1 cellular context compared by ENCODE assay signal in the genomic region with DNA sequence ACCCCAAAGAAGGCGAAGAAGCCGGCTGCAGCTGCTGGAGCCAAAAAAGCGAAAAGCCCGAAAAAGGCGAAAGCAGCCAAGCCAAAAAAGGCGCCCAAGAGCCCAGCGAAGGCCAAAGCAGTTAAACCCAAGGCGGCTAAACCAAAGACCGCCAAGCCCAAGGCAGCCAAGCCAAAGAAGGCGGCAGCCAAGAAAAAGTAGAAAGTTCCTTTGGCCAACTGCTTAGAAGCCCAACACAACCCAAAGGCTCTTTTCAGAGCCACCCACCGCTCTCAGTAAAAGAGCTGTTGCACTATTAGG.
TF ChIP-seq lines count a peak whose summit lies in the region.

No MANE protein-coding gene starts in this region.

TF ChIP-seq in K562, 482 proteins besides CTCF, POLR2A, EP300 and RAD21 (continued from another document):
- TF ChIP-seq, protein P1, sequence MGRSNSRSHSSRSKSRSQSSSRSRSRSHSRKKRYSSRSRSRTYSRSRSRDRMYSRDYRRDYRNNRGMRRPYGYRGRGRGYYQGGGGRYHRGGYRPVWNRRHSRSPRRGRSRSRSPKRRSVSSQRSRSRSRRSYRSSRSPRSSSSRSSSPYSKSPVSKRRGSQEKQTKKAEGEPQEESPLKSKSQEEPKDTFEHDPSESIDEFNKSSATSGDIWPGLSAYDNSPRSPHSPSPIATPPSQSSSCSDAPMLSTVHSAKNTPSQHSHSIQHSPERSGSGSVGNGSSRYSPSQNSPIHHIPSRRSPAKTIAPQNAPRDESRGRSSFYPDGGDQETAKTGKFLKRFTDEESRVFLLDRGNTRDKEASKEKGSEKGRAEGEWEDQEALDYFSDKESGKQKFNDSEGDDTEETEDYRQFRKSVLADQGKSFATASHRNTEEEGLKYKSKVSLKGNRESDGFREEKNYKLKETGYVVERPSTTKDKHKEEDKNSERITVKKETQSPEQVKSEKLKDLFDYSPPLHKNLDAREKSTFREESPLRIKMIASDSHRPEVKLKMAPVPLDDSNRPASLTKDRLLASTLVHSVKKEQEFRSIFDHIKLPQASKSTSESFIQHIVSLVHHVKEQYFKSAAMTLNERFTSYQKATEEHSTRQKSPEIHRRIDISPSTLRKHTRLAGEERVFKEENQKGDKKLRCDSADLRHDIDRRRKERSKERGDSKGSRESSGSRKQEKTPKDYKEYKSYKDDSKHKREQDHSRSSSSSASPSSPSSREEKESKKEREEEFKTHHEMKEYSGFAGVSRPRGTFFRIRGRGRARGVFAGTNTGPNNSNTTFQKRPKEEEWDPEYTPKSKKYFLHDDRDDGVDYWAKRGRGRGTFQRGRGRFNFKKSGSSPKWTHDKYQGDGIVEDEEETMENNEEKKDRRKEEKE (IDR thresholded peaks at IDR 0.05; ENCODE audit: borderline replicate concordance in 1 of 2, control insufficient read depth in 1 of 2, low read depth in 2 of 2, low read length in 1 of 2), result peak; percentile 64 to 87; a peak in 2 of 4 replicates
- TF ChIP-seq SREBF2 (CRISPR knock-in tag; IDR thresholded peaks at IDR 0.05), result peak; percentile 90; the same call in 1 of the 2 replicates
- TF ChIP-seq PHF8 (IDR thresholded peaks at IDR 0.05; ENCODE audit: borderline replicate concordance, low read length), result no peak
- peak; percentile 50; the same call in 1 of the 2 replicates for TF ChIP-seq XRCC3 (IDR thresholded peaks at IDR 0.05)
- TF ChIP-seq TAF15 (IDR thresholded peaks at IDR 0.05; ENCODE audit: low read depth, low read length), result 0 out of 2 replicates have a peak, but pooled peaks have one; percentile 23
- TF ChIP-seq ZNF274 (IDR thresholded peaks at IDR 0.05; ENCODE audit: borderline replicate concordance, low read depth, low read length), result no peak
- peak; percentile 65; the same call in 1 of the 2 replicates for TF ChIP-seq ZFX (CRISPR knock-in tag; IDR thresholded peaks at IDR 0.05)
- no peak for TF ChIP-seq STAT5A (IDR thresholded peaks at IDR 0.05; ENCODE audit: borderline replicate concordance, low read length)
- no peak for TF ChIP-seq NR1H2 (CRISPR knock-in tag; IDR thresholded peaks at IDR 0.05)
